In genomic region chr18:46917108-46917807, GRCh38 we compare ENCODE assay signal across 1 cellular context.
A peak's percentile ranks its signal among the peaks of the same experiment; 100 is the strongest.
TF ChIP-seq lines count a peak whose summit lies in the region.

A gene with protein sequence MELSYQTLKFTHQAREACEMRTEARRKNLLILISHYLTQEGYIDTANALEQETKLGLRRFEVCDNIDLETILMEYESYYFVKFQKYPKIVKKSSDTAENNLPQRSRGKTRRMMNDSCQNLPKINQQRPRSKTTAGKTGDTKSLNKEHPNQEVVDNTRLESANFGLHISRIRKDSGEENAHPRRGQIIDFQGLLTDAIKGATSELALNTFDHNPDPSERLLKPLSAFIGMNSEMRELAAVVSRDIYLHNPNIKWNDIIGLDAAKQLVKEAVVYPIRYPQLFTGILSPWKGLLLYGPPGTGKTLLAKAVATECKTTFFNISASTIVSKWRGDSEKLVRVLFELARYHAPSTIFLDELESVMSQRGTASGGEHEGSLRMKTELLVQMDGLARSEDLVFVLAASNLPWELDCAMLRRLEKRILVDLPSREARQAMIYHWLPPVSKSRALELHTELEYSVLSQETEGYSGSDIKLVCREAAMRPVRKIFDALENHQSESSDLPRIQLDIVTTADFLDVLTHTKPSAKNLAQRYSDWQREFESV (plus strand): TSS chr18:46917602. CDS start chr18:46946873, 29,271 bp downstream.
A gene with protein sequence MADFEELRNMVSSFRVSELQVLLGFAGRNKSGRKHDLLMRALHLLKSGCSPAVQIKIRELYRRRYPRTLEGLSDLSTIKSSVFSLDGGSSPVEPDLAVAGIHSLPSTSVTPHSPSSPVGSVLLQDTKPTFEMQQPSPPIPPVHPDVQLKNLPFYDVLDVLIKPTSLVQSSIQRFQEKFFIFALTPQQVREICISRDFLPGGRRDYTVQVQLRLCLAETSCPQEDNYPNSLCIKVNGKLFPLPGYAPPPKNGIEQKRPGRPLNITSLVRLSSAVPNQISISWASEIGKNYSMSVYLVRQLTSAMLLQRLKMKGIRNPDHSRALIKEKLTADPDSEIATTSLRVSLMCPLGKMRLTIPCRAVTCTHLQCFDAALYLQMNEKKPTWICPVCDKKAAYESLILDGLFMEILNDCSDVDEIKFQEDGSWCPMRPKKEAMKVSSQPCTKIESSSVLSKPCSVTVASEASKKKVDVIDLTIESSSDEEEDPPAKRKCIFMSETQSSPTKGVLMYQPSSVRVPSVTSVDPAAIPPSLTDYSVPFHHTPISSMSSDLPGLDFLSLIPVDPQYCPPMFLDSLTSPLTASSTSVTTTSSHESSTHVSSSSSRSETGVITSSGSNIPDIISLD (minus strand): TSS chr18:46917507. CDS start chr18:46917345, 162 bp downstream.

TF ChIP-seq in Ishikawa, 13 proteins besides CTCF, POLR2A, EP300 and RAD21 (continued from another document):
- TF ChIP-seq YY1 (IDR thresholded peaks at IDR 0.05; ENCODE audit: low read depth), result peak; percentile 79
- TF ChIP-seq TAF1 (IDR thresholded peaks at IDR 0.05; ENCODE audit: low read depth), result peak; percentile 63; the same call in 1 of the 2 replicates
- no peak for TF ChIP-seq CREB1 (IDR thresholded peaks at IDR 0.05; ENCODE audit: low read depth)
- TF ChIP-seq, protein P1, sequence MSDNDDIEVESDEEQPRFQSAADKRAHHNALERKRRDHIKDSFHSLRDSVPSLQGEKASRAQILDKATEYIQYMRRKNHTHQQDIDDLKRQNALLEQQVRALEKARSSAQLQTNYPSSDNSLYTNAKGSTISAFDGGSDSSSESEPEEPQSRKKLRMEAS (IDR thresholded peaks at IDR 0.05), result peak; percentile 66; the same call in 1 of the 2 replicates
- TF ChIP-seq CEBPB (IDR thresholded peaks at IDR 0.05), result no peak
